In genomic region chr20:23243791-23244190, GRCh38 we compare ENCODE assay signal across 15 cellular contexts.
"Had no signal": no experiment of that assay in that cellular context is flagged by ENCODE, and none has a peak within 500 bp of the region (broad histone marks: within the 10 kb centered on the region; RNA-seq: fewer than 3 reads in every experiment).

No MANE protein-coding gene starts in this region.

- H3K27ac ChIP-seq: ascending aorta, heart right ventricle, SK-N-MC had no signal

- DNase-seq: activated CD4-positive, alpha-beta T cell treated with anti-CD3 and anti-CD28 coated beads for 48 hours; activated CD4-positive, CD25-positive, alpha-beta regulatory T cell; activated naive CD4-positive, alpha-beta T cell treated with anti-CD3 and anti-CD28 coated beads, Interleukin-2, amount 10 ng/mL, durations not matched to agents 7 days and 5 days; activated T-cell treated with anti-CD3 and anti-CD28 coated beads, Interleukin-2, amount 50 U/mL, for 24 hours; heart right ventricle; immature natural killer cell; mesendoderm; nephron progenitor cell; occipital lobe; stimulated activated naive CD8-positive, alpha-beta T cell treated with anti-CD3 and anti-CD28 coated beads, Interleukin-15, Interleukin-2, amounts not matched to agents 100 U/mL and 50 U/mL, for 24 hours; T-cell had no signal

- ATAC-seq: stimulated activated naive CD8-positive, alpha-beta T cell treated with anti-CD3 and anti-CD28 coated beads, Interleukin-15, Interleukin-2, amounts not matched to agents 100 U/mL and 50 U/mL, for 24 hours; T-cell had no signal

- H3K9me3 ChIP-seq: ascending aorta, gastrocnemius medialis had no signal

- H3K4me3 ChIP-seq: ascending aorta, coronary artery, gastrocnemius medialis, heart right ventricle, SK-N-MC had no signal

- H3K27me3 ChIP-seq: ascending aorta, gastrocnemius medialis had no signal

- H3K36me3 ChIP-seq: ascending aorta, gastrocnemius medialis, heart right ventricle had no signal
